In genomic region chr5:113491022-113491421, GRCh38 we compare ENCODE assay signal across 30 cellular contexts. TPM values are rescaled to one million over a fixed set of nuclear protein-coding genes. Genes with fewer than 3 reads are reported as not detected.
DNase-seq lines count a peak whose midpoint lies in the region; ATAC-seq, FAIRE-seq and TF ChIP-seq lines count a peak whose summit lies in the region.
"Had no signal": no experiment of that assay in that cellular context is flagged by ENCODE, and none has a peak within 500 bp of the region (broad histone marks: within the 10 kb centered on the region; RNA-seq: fewer than 3 reads in every experiment).

No MANE protein-coding gene starts in this region.

- H3K4me1 Mint-ChIP-seq in astrocyte (ENCODE audit: low read depth, unreplicated experiment): peaks cover 26% of the 10 kb centered on the region

- H2BK5ac ChIP-seq in IMR-90 (ENCODE audit: low read depth, low read length, poor library complexity, severe bottlenecking): no peak overlapping the region

- ATAC-seq in IMR-90 (ENCODE audit: low read depth) (no peak), GM21381 (IDR thresholded peaks at IDR 0.05; ENCODE audit: unreplicated experiment) (no peak)
- ATAC-seq: GM12878 had no signal

- H3K4me3 ChIP-seq in IMR-90 (ENCODE audit: insufficient read depth, low read depth, low read length) (no peak overlapping the region), astrocyte (ENCODE audit: insufficient read depth, low read depth, low read length) (no peak overlapping the region), uterus (no peak overlapping the region)
- H3K4me3 ChIP-seq: BLaER1, GM12878 had no signal

- H3K27me3 Mint-ChIP-seq in astrocyte (ENCODE audit: low read depth, unreplicated experiment): no peaks in the 10 kb centered on the region

- H3K27ac Mint-ChIP-seq in astrocyte (ENCODE audit: unreplicated experiment): peak overlapping the region; percentile 98
- H3K27ac Mint-ChIP-seq: CD14-positive monocyte; CD4-positive, CD25-positive, alpha-beta regulatory T cell; CD8-positive, alpha-beta memory T cell had no signal

- H2BK15ac ChIP-seq in IMR-90 (ENCODE audit: low read depth, low read length): no peak overlapping the region

- intact Hi-C loops in IMR-90 (cut with micrococcal nuclease): no loop called here
- intact Hi-C loops in uterus (cut with DNase I; ENCODE audit: low total_unique reads): no loop called here

- H3K4me3 Mint-ChIP-seq in astrocyte (ENCODE audit: unreplicated experiment): no peak overlapping the region
- H3K4me3 Mint-ChIP-seq: CD4-positive, CD25-positive, alpha-beta regulatory T cell; CD8-positive, alpha-beta memory T cell had no signal

- dilution Hi-C loops in IMR-90 (cut with HindIII; ENCODE audit: low sequenced_read_pairs, unreplicated experiment): no loop called here

- H2AFZ ChIP-seq in IMR-90 (replicated peaks; ENCODE audit: low read length, poor library complexity) (no peak overlapping the region), astrocyte (ENCODE audit: low read depth, low read length) (no peak overlapping the region)

- H3K36me3 ChIP-seq in IMR-90 (ENCODE audit: control insufficient read depth, insufficient read depth, low read length): no peaks in the 10 kb centered on the region
- H3K36me3 ChIP-seq in astrocyte (ENCODE audit: insufficient read depth, low read length): no peaks in the 10 kb centered on the region
- no peaks in the 10 kb centered on the region for H3K36me3 ChIP-seq in uterus
- H3K36me3 ChIP-seq: BE2C, BLaER1 had no signal

- peaks cover 0 to 11% of the 10 kb centered on the region in 2 experiments; a peak in 1 of 4 replicates for H3K79me1 ChIP-seq in IMR-90 (ENCODE audit: low read depth in 1 of 2, low read length in 2 of 2)

- H3K56ac ChIP-seq in IMR-90 (ENCODE audit: extremely low read depth, insufficient read depth, low read length): no peak overlapping the region

- no peak for TF ChIP-seq POLR2A in IMR-90 (IDR thresholded peaks at IDR 0.05; ENCODE audit: low read depth, low read length)
- TF ChIP-seq POLR2A in uterus (IDR thresholded peaks at IDR 0.05): no peak

- H3K23ac ChIP-seq in IMR-90 (ENCODE audit: low read depth, low read length): no peak overlapping the region

- TF ChIP-seq RAD21 in IMR-90 (IDR thresholded peaks at IDR 0.05; ENCODE audit: low read length): no peak

- no peak for DNase-seq in IMR-90
- no peak for DNase-seq in astrocyte (ENCODE audit: low read depth)
- no peak for DNase-seq in uterus
- no peak for DNase-seq in activated effector memory CD4-positive, alpha-beta T cell treated with Interleukin-2 at 50 U/mL for 16 hours
- DNase-seq: 8988T; ACHN; BE2C; C1 segment of cervical spinal cord; CD4-positive, alpha-beta memory T cell; CD4-positive, CD25-positive, alpha-beta regulatory T cell; CD8-positive, alpha-beta memory T cell; COR-L47; DMS 273 treated with DMSO at 0.1 percent for 48 hours; DMS153; DMS53; DMS79; DND-41; EL; GDM1 had no signal

- H3K79me2 ChIP-seq in astrocyte (ENCODE audit: insufficient read depth, low read length): no peaks in the 10 kb centered on the region

- no peak for TF ChIP-seq CTCF in IMR-90 (conservative IDR thresholded peaks at IDR 0.05; ENCODE audit: low read depth, low read length)
- TF ChIP-seq CTCF in astrocyte (IDR thresholded peaks at IDR 0.05; ENCODE audit: insufficient read depth, low read depth, low read length): no peak
- no peak for TF ChIP-seq CTCF in uterus (IDR thresholded peaks at IDR 0.05)

- WGBS in IMR-90 (ENCODE audit: extremely low coverage in 2 of 2, insufficient read length in 1 of 2), 2 experiments: no CpG with 5 or more reads among the region's 2 CpGs

- H2AK9ac ChIP-seq in IMR-90 (replicated peaks; ENCODE audit: low read depth, low read length, poor library complexity): no peak overlapping the region

- H4K91ac ChIP-seq in IMR-90 (ENCODE audit: insufficient read depth, low read depth, low read length): no peak overlapping the region

- H3K14ac ChIP-seq in IMR-90 (replicated peaks; ENCODE audit: low read depth, low read length): no peak overlapping the region

- H3K9me3 Mint-ChIP-seq in astrocyte (ENCODE audit: unreplicated experiment): peaks cover 21% of the 10 kb centered on the region

- no TSS peak for BruUV-seq in IMR-90 (replicated peaks; lab: Mats Ljungman, UMichigan)

- no peak overlapping the region for H3K18ac ChIP-seq in IMR-90 (ENCODE audit: low read depth, low read length)

- H3K4me2 ChIP-seq in IMR-90 (ENCODE audit: low read depth, low read length) (no peak overlapping the region), astrocyte (ENCODE audit: low read length) (no peak overlapping the region)
- H3K4me2 ChIP-seq: BLaER1 had no signal

- in situ Hi-C loops in IMR-90 (cut with MboI; ENCODE audit: low sequenced_read_pairs): no loop called here

- H3K27me3 ChIP-seq in IMR-90 (ENCODE audit: control insufficient read depth, insufficient read depth, low read length) (no peaks in the 10 kb centered on the region), astrocyte (ENCODE audit: insufficient read depth, low read length) (no peaks in the 10 kb centered on the region), uterus (no peaks in the 10 kb centered on the region)
- H3K27me3 ChIP-seq: BE2C had no signal

- peaks cover 6% of the 10 kb centered on the region for H3K9me3 ChIP-seq in IMR-90 (ENCODE audit: control insufficient read depth, insufficient read depth, low read length)
- peaks cover 7% of the 10 kb centered on the region for H3K9me3 ChIP-seq in astrocyte (ENCODE audit: insufficient read depth, low read depth, low read length)
- no peaks in the 10 kb centered on the region for H3K9me3 ChIP-seq in uterus

- no peak overlapping the region for H2BK120ac ChIP-seq in IMR-90 (ENCODE audit: low read depth, low read length)

- CTCF ChIA-PET in IMR-90 (lab: Yijun Ruan, JAX): interaction anchor here (0.7 kb wide), 1 partner anchor 12 kb away, joined by 3 read pairs; no protein-coding TSS in a partner anchor

- H3K9ac ChIP-seq in IMR-90 (ENCODE audit: low read depth, low read length) (no peak overlapping the region), astrocyte (ENCODE audit: low read length) (no peak overlapping the region)
- H3K9ac ChIP-seq: BLaER1 had no signal

- 0 out of 2 replicates have a peak, but pooled peaks cover 3% of the 10 kb centered on the region for H3K9me1 ChIP-seq in IMR-90 (ENCODE audit: insufficient read depth, low read length)

- H3K4ac ChIP-seq in IMR-90 (ENCODE audit: low read depth, low read length): no peak overlapping the region

- H3K4me1 ChIP-seq in IMR-90 (ENCODE audit: control insufficient read depth, insufficient read depth, low read length): peaks cover 8% of the 10 kb centered on the region
- H3K4me1 ChIP-seq in astrocyte (ENCODE audit: insufficient read depth, low read length): peaks cover 23% of the 10 kb centered on the region
- H3K4me1 ChIP-seq in uterus: peaks cover 0 to 6% of the 10 kb centered on the region in 2 donors
- H3K4me1 ChIP-seq: BE2C had no signal

- FAIRE-seq in astrocyte (lab: Jason Lieb, UNC): no peak
- FAIRE-seq: A204.1, GM12878, GM12892, GM19239 had no signal

- no peak overlapping the region for H4K8ac ChIP-seq in IMR-90 (ENCODE audit: low read depth in 2 of 2, low read length in 2 of 2)

- H2AK5ac ChIP-seq in IMR-90 (ENCODE audit: low read depth, low read length): no peak overlapping the region

- H3K36me3 Mint-ChIP-seq in astrocyte (ENCODE audit: low read depth, unreplicated experiment): peaks cover 8% of the 10 kb centered on the region

- H2BK20ac ChIP-seq in IMR-90 (ENCODE audit: low read depth, low read length): no peak overlapping the region

- H4K20me1 ChIP-seq in IMR-90 (ENCODE audit: insufficient read depth, low read length): no peaks in the 10 kb centered on the region
- H4K20me1 ChIP-seq in astrocyte (ENCODE audit: insufficient read depth, low read length): peaks cover under 1% of the 10 kb centered on the region
- H4K20me1 ChIP-seq: BLaER1 had no signal

- peak overlapping the region; percentile 12; the same call in 1 of the 2 replicates for H4K5ac ChIP-seq in IMR-90 (ENCODE audit: low read depth, low read length)

- POLR2A ChIA-PET in IMR-90 (lab: Charles Lee; ENCODE audit: unreplicated experiment): no interaction called here

- H3K27ac ChIP-seq in IMR-90 (ENCODE audit: insufficient read depth, low read length) (no peak overlapping the region), astrocyte (ENCODE audit: low read depth, low read length) (no peak overlapping the region), uterus (no peak overlapping the region)
- H3K27ac ChIP-seq: BLaER1 had no signal

TF ChIP-seq in IMR-90, 13 proteins besides CTCF, POLR2A, EP300 and RAD21 (continues in another document):
- TF ChIP-seq CEBPB (IDR thresholded peaks at IDR 0.05; ENCODE audit: low read depth, low read length) (no peak), RFX5 (IDR thresholded peaks at IDR 0.05; ENCODE audit: low read depth, low read length) (no peak), CHD1 (IDR thresholded peaks at IDR 0.05; ENCODE audit: low read depth, low read length) (no peak), NFE2L2 (IDR thresholded peaks at IDR 0.05; ENCODE audit: low read depth, low read length) (no peak)
- TF ChIP-seq, protein P1, sequence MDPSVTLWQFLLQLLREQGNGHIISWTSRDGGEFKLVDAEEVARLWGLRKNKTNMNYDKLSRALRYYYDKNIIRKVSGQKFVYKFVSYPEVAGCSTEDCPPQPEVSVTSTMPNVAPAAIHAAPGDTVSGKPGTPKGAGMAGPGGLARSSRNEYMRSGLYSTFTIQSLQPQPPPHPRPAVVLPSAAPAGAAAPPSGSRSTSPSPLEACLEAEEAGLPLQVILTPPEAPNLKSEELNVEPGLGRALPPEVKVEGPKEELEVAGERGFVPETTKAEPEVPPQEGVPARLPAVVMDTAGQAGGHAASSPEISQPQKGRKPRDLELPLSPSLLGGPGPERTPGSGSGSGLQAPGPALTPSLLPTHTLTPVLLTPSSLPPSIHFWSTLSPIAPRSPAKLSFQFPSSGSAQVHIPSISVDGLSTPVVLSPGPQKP (IDR thresholded peaks at IDR 0.05; ENCODE audit: borderline replicate concordance, low read depth, low read length): no peak

RNA-seq across cellular contexts. Expression of gene MCC, which starts 2.8 kb away (rescaled TPM):
- total RNA-seq in IMR-90 (2012; rRNA removed): 17.8 and 20.6 TPM in 2 replicates
- polyA plus RNA-seq in IMR-90 (2012; rRNA removed): 5.0 and 6.5 TPM in 2 replicates
- 2.7 and 4.8 TPM in 2 replicates for polyA plus RNA-seq in IMR-90 (2012; cell fraction: cytosol; rRNA removed)
- 7.1 and 14.3 TPM in 2 replicates for polyA plus RNA-seq in IMR-90 (2012; cell fraction: nucleus; rRNA removed; ENCODE audit: low replicate concordance)
- 26.9 and 27.2 TPM in 2 replicates for total RNA-seq in astrocyte
- 10 to 100 TPM; 17.1 to 90.7 (median 40.1) TPM for total RNA-seq in uterus

RNA-seq across cellular contexts. Expression of gene YTHDC2, which starts 22.5 kb away (rescaled TPM):
- total RNA-seq in IMR-90 (2012; rRNA removed) (13.4 and 22.5 TPM in 2 replicates), astrocyte (21.2 and 23.5 TPM in 2 replicates), uterus (10 to 100 TPM; 22.3 to 66.1 (median 31.8) TPM)
- polyA plus RNA-seq in IMR-90 (2012; rRNA removed): 4.5 and 6.5 TPM in 2 replicates
- 0.78 and 0.80 TPM in 2 replicates for polyA plus RNA-seq in IMR-90 (2012; cell fraction: cytosol; rRNA removed)
- 4.5 and 21.9 TPM in 2 replicates for polyA plus RNA-seq in IMR-90 (2012; cell fraction: nucleus; rRNA removed; ENCODE audit: low replicate concordance)

RNA-seq across cellular contexts. Expression of gene TSSK1B, which starts 56.2 kb away (rescaled TPM):
- under 0.01 and 0.18 TPM in 2 replicates for total RNA-seq in IMR-90 (2012; rRNA removed)
- 0.03 TPM in 1 of 2 replicates, not detected in the other for polyA plus RNA-seq in IMR-90 (2012; rRNA removed)
- not detected in 2 replicates for polyA plus RNA-seq in IMR-90 (2012; cell fraction: cytosol; rRNA removed)
- polyA plus RNA-seq in IMR-90 (2012; cell fraction: nucleus; rRNA removed; ENCODE audit: low replicate concordance): 0.33 and 0.44 TPM in 2 replicates
- 0.20 and 0.41 TPM in 2 replicates for total RNA-seq in astrocyte
- total RNA-seq in uterus: under 1 TPM in 1 of 4 donors, not detected in 3; 0.35 TPM
- total RNA-seq: A673; CD4-positive, alpha-beta memory T cell; CD4-positive, CD25-positive, alpha-beta regulatory T cell; CD8-positive, alpha-beta memory T cell; Daoy; G401; GM12878 had no signal
- polyA plus RNA-seq: AG04450; CD14-positive monocyte; CD4-positive, alpha-beta memory T cell; CD4-positive, CD25-positive, alpha-beta regulatory T cell; CD8-positive, alpha-beta memory T cell; GM12878 had no signal
